ENCODE assay signal across 12 cellular contexts in genomic region chrX:71637848-71638247, GRCh38. TPM values are rescaled to one million over a fixed set of nuclear protein-coding genes. Genes with fewer than 3 reads are reported as not detected.
DNase-seq lines count a peak whose midpoint lies in the region; ATAC-seq and TF ChIP-seq lines count a peak whose summit lies in the region.
"Had no signal": no experiment of that assay in that cellular context is flagged by ENCODE, and none has a peak within 500 bp of the region (broad histone marks: within the 10 kb centered on the region; RNA-seq: fewer than 3 reads in every experiment).

No MANE protein-coding gene starts in this region.

- WGBS in right lobe of liver (ENCODE audit: insufficient coverage, low coverage, low lambda C conversion rate, missing lambda C conversion rate): 35% methylated on average over 4 of the region's 4 CpGs

- peak; percentile 32 for ATAC-seq in CD4-positive, alpha-beta T cell (ENCODE audit: poor library complexity)
- peak; percentile 48 for ATAC-seq in GM21619 (IDR thresholded peaks at IDR 0.05; ENCODE audit: unreplicated experiment)
- ATAC-seq in T-helper 17 cell: peak; percentile 20
- ATAC-seq in right lobe of liver: peak in 3 of 4 donors; percentile 50 to 59 (median 54)

- no peaks in the 10 kb centered on the region for H3K36me3 ChIP-seq in right lobe of liver

- no peaks in the 10 kb centered on the region for H3K27me3 ChIP-seq in CD4-positive, alpha-beta T cell (ENCODE audit: control insufficient read depth, insufficient read depth, low read length)
- no peaks in the 10 kb centered on the region for H3K27me3 ChIP-seq in right lobe of liver

- POLR2A ChIA-PET in CD4-positive, alpha-beta T cell (lab: Charles Lee): interaction anchor here (2.2 kb wide), 1 partner anchor 15 kb away, joined by 8 read pairs; no protein-coding TSS in a partner anchor

- H3K27ac ChIP-seq in CD4-positive, alpha-beta T cell (ENCODE audit: low read depth, low read length): no peak overlapping the region
- no peak overlapping the region for H3K27ac ChIP-seq in right lobe of liver
- no peak overlapping the region for H3K27ac ChIP-seq in substantia nigra (ENCODE audit: low read depth, low read length, poor library complexity, severe bottlenecking)

- no peaks in the 10 kb centered on the region for H3K27me3 Mint-ChIP-seq in CD4-positive, alpha-beta T cell
- H3K27me3 Mint-ChIP-seq in T-helper 17 cell: no peaks in the 10 kb centered on the region

- DNase-seq in CD4-positive, alpha-beta T cell: no peak
- DNase-seq in T-helper 17 cell (no peak), right lobe of liver (no peak), DMS79 (lab: John Stamatoyannopoulos, UW) (no peak), NCI-H1930 (lab: John Stamatoyannopoulos, UW) (no peak), NCI-H1417 treated with DMSO at 0.1 percent for 48 hours (lab: John Stamatoyannopoulos, UW) (no peak), substantia nigra (lab: John Stamatoyannopoulos, UW) (no peak)
- DNase-seq: GDM1, NCI-H146, right cardiac atrium had no signal

- H3K9me3 ChIP-seq in CD4-positive, alpha-beta T cell (ENCODE audit: control insufficient read depth, low read length): no peaks in the 10 kb centered on the region
- H3K9me3 ChIP-seq in T-helper 17 cell (ENCODE audit: control insufficient read depth, low read length, poor library complexity, severe bottlenecking) (no peaks in the 10 kb centered on the region), right lobe of liver (no peaks in the 10 kb centered on the region)

- H3K4me3 ChIP-seq in right lobe of liver: no peak overlapping the region

- CTCF ChIA-PET in CD4-positive, alpha-beta T cell (lab: Charles Lee): interaction anchor here (2.9 kb wide), 1 partner anchor 15 kb away, joined by 11 read pairs; no protein-coding TSS in a partner anchor

- intact Hi-C loops in CD4-positive, alpha-beta T cell (cut with DNase I, micrococcal nuclease): no loop called here
- intact Hi-C loops in right lobe of liver (cut with DNase I): no loop called here

- no peak for TF ChIP-seq POLR2A in right lobe of liver (IDR thresholded peaks at IDR 0.05)

- no peaks in the 10 kb centered on the region for H3K4me1 ChIP-seq in right lobe of liver

- TF ChIP-seq CTCF in CD4-positive, alpha-beta T cell (IDR thresholded peaks at IDR 0.05): no peak
- TF ChIP-seq CTCF in right lobe of liver (IDR thresholded peaks at IDR 0.05): no peak

- H3K9me3 Mint-ChIP-seq in CD4-positive, alpha-beta T cell: no peaks in the 10 kb centered on the region

- H3K4me1 Mint-ChIP-seq in CD4-positive, alpha-beta T cell (ENCODE audit: low read depth): peaks cover 17% of the 10 kb centered on the region
- peaks cover 13% of the 10 kb centered on the region for H3K4me1 Mint-ChIP-seq in T-helper 17 cell

- H3K36me3 Mint-ChIP-seq in CD4-positive, alpha-beta T cell (ENCODE audit: low read depth): no peaks in the 10 kb centered on the region
- H3K36me3 Mint-ChIP-seq in T-helper 17 cell (ENCODE audit: low read depth): no peaks in the 10 kb centered on the region

- no peak overlapping the region for H3K27ac Mint-ChIP-seq in CD4-positive, alpha-beta T cell
- no peak overlapping the region for H3K27ac Mint-ChIP-seq in T-helper 17 cell

- H3K4me3 Mint-ChIP-seq in CD4-positive, alpha-beta T cell: no peak overlapping the region
- no peak overlapping the region for H3K4me3 Mint-ChIP-seq in T-helper 17 cell

RNA-seq across cellular contexts. Expression of gene CXCR3, which starts 19.5 kb away (rescaled TPM):
- 10 to 100 TPM; 19.5 to 22.0 TPM for total RNA-seq in CD4-positive, alpha-beta T cell
- 1 to 10 TPM; 3.1 to 5.8 TPM for total RNA-seq in T-helper 17 cell
- total RNA-seq in right lobe of liver: under 1 TPM in 1 of 6 experiments, not detected in 5; 0.13 TPM
- total RNA-seq: temporal lobe had no signal

RNA-seq across cellular contexts. Expression of gene GCNA, which starts 59.6 kb away (rescaled TPM):
- total RNA-seq in CD4-positive, alpha-beta T cell: 1 to 10 TPM; 1.7 to 2.3 TPM
- total RNA-seq in T-helper 17 cell (1 to 10 TPM; 1.2 to 1.3 TPM), right lobe of liver (1 to 10 TPM in 3 of 6 experiments, under 1 TPM in 3; 0.37 to 1.7 (median 0.95) TPM)
